Comparison of ENCODE assay signal across 21 cellular contexts in genomic region chr5:33792559-33792958, GRCh38.
"Had no signal": no experiment of that assay in that cellular context is flagged by ENCODE, and none has a peak within 500 bp of the region (broad histone marks: within the 10 kb centered on the region; RNA-seq: fewer than 3 reads in every experiment).

No MANE protein-coding gene starts in this region.

- H2AFZ ChIP-seq: parathyroid adenoma had no signal

- H3K9me3 ChIP-seq: heart left ventricle, prostate gland, right lobe of liver, thoracic aorta, transverse colon had no signal

- H3K27ac ChIP-seq: foreskin keratinocyte, parathyroid adenoma, prostate gland, right lobe of liver, thoracic aorta, transverse colon had no signal

- H3K9ac ChIP-seq: parathyroid adenoma had no signal

- H3K36me3 ChIP-seq: heart left ventricle, prostate gland, right lobe of liver, thoracic aorta, transverse colon had no signal

- ATAC-seq: esophagus mucosa; foreskin keratinocyte; heart left ventricle; left lobe of liver; right lobe of liver; stimulated activated effector memory CD8-positive, alpha-beta T cell treated with anti-CD3 and anti-CD28 coated beads, Interleukin-12 subunit alpha, Interleukin-12 subunit beta, amount 100 ng/mL, for 72 hours; stimulated activated naive CD8-positive, alpha-beta T cell treated with anti-CD3 and anti-CD28 coated beads, Interleukin-15, Interleukin-2, amounts not matched to agents 100 U/mL and 50 U/mL, for 24 hours had no signal

- H3K27me3 ChIP-seq: foreskin keratinocyte, heart left ventricle, right lobe of liver, transverse colon had no signal

- FAIRE-seq: endometrium had no signal

- DNase-seq: effector memory CD4-positive, alpha-beta T cell; foreskin keratinocyte; heart left ventricle; hypothalamus; islet precursor cell; mesendoderm; naive B cell; occipital lobe; right lobe of liver; stimulated activated CD4-positive, alpha-beta T cell treated with anti-CD3 and anti-CD28 coated beads, Interleukin-4, amount 100 ng/mL, for 1 hour; stimulated activated CD8-positive, alpha-beta memory T cell treated with anti-CD3 and anti-CD28 coated beads, Interleukin-4, amount 100 ng/mL, for 48 hours; stimulated activated naive CD8-positive, alpha-beta T cell treated with anti-CD3 and anti-CD28 coated beads, Interleukin-15, Interleukin-2, amounts not matched to agents 100 U/mL and 50 U/mL, for 24 hours; transverse colon had no signal

- H3K79me2 ChIP-seq: parathyroid adenoma had no signal

- H3K4me1 ChIP-seq: foreskin keratinocyte, parathyroid adenoma, prostate gland, right lobe of liver, transverse colon had no signal

- H3K4me3 ChIP-seq: heart left ventricle, lung, prostate gland, right lobe of liver, thoracic aorta, transverse colon had no signal
